16 cellular contexts compared by ENCODE assay signal in the genomic region with DNA sequence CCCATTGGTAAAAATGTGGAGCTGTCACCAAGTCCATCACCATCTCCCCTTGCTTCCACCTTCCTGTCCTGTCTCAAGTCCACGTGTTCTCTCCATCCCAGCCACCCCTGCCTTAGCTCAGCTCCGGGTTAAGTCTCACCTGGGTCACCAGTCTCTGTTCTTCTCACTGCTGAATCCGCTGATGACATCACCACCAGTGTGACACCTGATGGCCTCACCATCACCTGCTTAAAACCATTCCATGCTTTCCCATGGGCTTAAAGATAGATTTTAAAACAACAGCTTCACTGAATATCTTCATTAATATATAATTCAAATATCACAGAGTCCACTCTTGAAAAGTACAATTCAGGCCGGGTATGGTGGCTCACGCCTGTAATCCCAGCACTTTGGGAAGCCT.
"Had no signal": no experiment of that assay in that cellular context is flagged by ENCODE, and none has a peak within 500 bp of the region (broad histone marks: within the 10 kb centered on the region; RNA-seq: fewer than 3 reads in every experiment).

No MANE protein-coding gene starts in this region.

- DNase-seq: activated CD4-positive, alpha-beta memory T cell treated with anti-CD3 and anti-CD28 coated beads, Interleukin-2, amount 10 ng/mL, durations not matched to agents 7 days and 5 days; activated CD4-positive, CD25-positive, alpha-beta regulatory T cell; activated gamma-delta T cell; effector CD8-positive, alpha-beta T cell; hippocampal formation; left ventricle myocardium superior; ovary; stimulated activated CD4-positive, alpha-beta T cell treated with anti-CD3 and anti-CD28 coated beads, Interleukin-2, amount 100 ng/mL, for 48 hours; stimulated activated CD8-positive, alpha-beta memory T cell treated with anti-CD3 and anti-CD28 coated beads, Interleukin-4, amount 100 ng/mL, for 48 hours; T-helper 2 cell; thyroid gland had no signal

- H3K4me3 Mint-ChIP-seq: activated CD4-positive, alpha-beta memory T cell treated with anti-CD3 and anti-CD28 coated beads, Interleukin-2, amount 10 ng/mL, durations not matched to agents 7 days and 5 days; neural crest cell had no signal

- ATAC-seq: left ventricle myocardium superior had no signal

- H3K9me3 ChIP-seq: ovary, thyroid gland had no signal

- H3K4me3 ChIP-seq: coronary artery, ovary, thyroid gland had no signal

- H3K36me3 ChIP-seq: ovary, thyroid gland had no signal

- FAIRE-seq: TTC549, urothelium cell line had no signal

- H3K27me3 Mint-ChIP-seq: activated CD4-positive, alpha-beta memory T cell treated with anti-CD3 and anti-CD28 coated beads, Interleukin-2, amount 10 ng/mL, durations not matched to agents 7 days and 5 days had no signal

- H3K27ac ChIP-seq: coronary artery, epithelial cell of prostate, ovary, thyroid gland had no signal

- H3K27me3 ChIP-seq: ovary, thyroid gland had no signal
